In the genomic region with DNA sequence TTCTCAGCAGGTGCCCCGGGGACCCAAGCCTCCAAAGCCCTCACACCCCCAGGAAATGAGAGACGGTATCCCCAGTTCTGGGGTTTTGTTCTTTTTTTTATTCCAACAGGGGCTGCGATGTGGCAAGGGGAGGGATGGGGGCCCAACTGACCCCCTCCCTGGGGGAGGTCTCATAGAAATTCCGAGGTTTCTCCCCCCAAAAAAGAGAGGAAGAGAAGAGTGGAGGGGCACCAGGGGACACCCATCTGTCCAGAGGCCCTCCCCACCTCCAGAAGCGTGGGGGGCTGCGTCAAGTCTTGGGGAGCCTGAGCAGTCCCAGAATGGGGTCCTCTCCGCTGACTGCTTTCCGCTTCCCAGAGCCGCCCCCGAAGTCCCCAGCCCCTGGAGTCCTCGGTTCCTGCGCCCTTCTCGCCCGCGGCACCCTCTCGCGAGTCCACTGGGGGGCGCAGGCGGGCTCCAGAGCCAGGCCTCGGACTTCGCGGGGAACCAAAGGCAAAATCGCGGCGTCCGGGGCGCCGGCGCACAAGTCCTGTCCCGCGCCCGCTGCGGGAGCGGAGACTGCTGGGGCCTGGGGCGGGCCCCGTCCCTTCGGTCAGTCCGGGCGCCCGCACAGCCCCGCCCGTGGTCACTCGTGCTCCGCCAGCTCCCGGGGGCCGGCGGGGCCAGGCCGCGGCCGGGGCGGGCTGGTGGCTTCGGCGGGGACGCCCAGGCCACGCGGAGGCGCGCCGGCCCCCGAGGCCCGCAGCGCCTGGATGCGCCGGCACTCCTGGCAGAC, we compare ENCODE assay signal across 8 cellular contexts. TPM values are rescaled to one million over a fixed set of nuclear protein-coding genes. Genes with fewer than 3 reads are reported as not detected.
DNase-seq lines count a peak whose midpoint lies in the region; ATAC-seq and TF ChIP-seq lines count a peak whose summit lies in the region.

No MANE protein-coding gene starts in this region.

- H3K27me3 ChIP-seq in esophagus muscularis mucosa (peaks cover 0 to 99% (median 43%) of the 10 kb centered on the region in 4 donors), ovary (no peaks in the 10 kb centered on the region)

- CTCF ChIA-PET in WTC11 (lab: Charles Lee), result interaction anchor here (0.9 to 5.3 kb wide), 13 partner anchors 14 to 195 kb away, joined by 3 to 50 read pairs (median 6); partner anchors contain the start of genes RABAC1 and RPS19

- no peaks in the 10 kb centered on the region for H3K9me3 Mint-ChIP-seq in WTC11

- peak; percentile 30 for ATAC-seq in WTC11
- no peak for ATAC-seq in GM18858 (IDR thresholded peaks at IDR 0.05; ENCODE audit: unreplicated experiment)

- peak overlapping the region; percentile 72 for H3K4me3 Mint-ChIP-seq in WTC11

- TF ChIP-seq POLR2A in esophagus muscularis mucosa (IDR thresholded peaks at IDR 0.05; ENCODE audit: low read depth) (no peak), ovary (IDR thresholded peaks at IDR 0.05) (no peak)

- H3K27ac ChIP-seq in esophagus muscularis mucosa (replicated peaks in 1 of 4), result no peak overlapping the region
- H3K27ac ChIP-seq in ovary, result no peak overlapping the region

- H3K4me1 ChIP-seq in esophagus muscularis mucosa (peaks cover 20 to 38% (median 32%) of the 10 kb centered on the region in 4 donors), ovary (ENCODE audit: insufficient read depth) (no peaks in the 10 kb centered on the region)

- POLR2A ChIA-PET in WTC11 (lab: Charles Lee), result interaction anchor here (1.1 kb wide), 1 partner anchor 11 kb away, joined by 4 read pairs; no protein-coding TSS in a partner anchor

- TF ChIP-seq EP300 in esophagus muscularis mucosa (IDR thresholded peaks at IDR 0.05) (no peak), ovary (IDR thresholded peaks at IDR 0.05) (no peak)

- H3K4me3 ChIP-seq in esophagus muscularis mucosa, result peak overlapping the region in 3 of 4 donors; percentile 25 to 46 (median 29)
- no peak overlapping the region for H3K4me3 ChIP-seq in ovary

- TF ChIP-seq CTCF in WTC11 (IDR thresholded peaks at IDR 0.05) (peak; percentile 68), esophagus muscularis mucosa (IDR thresholded peaks at IDR 0.05) (peak; percentile 47 to 72 (median 51)), ovary (IDR thresholded peaks at IDR 0.05) (no peak)

- no peak overlapping the region for H3K27ac Mint-ChIP-seq in WTC11

- intact Hi-C loops in esophagus muscularis mucosa (cut with DNase I), result no loop called here
- intact Hi-C loops in posterior cingulate gyrus (cut with DNase I), result no loop called here
- intact Hi-C loops in ovary (cut with DNase I), result no loop called here

- DNase-seq in Daoy (ENCODE audit: low read depth) (peak; percentile 63), M059J (ENCODE audit: low read depth) (peak; percentile 18), WTC11 (ENCODE audit: low spot score) (peak; percentile 80), esophagus muscularis mucosa (ENCODE audit: extremely low spot score) (no peak), posterior cingulate gyrus (peak in 8 of 10 donors; percentile 45 to 95 (median 66)), ovary (no peak), globus pallidus (ENCODE audit: low spot score) (no peak)

- H3K27me3 Mint-ChIP-seq in WTC11 (ENCODE audit: low read depth), result peaks cover 69% of the 10 kb centered on the region

- H3K4me1 Mint-ChIP-seq in WTC11, result peaks cover 23% of the 10 kb centered on the region

- 5% methylated on average over 28 of the region's 64 CpGs for WGBS in esophagus muscularis mucosa
- WGBS in ovary, 3 donors, result 1 to 6% (median 2%) methylated on average over 19 to 64 of the region's 64 CpGs

- no peaks in the 10 kb centered on the region for H3K9me3 ChIP-seq in esophagus muscularis mucosa
- H3K9me3 ChIP-seq in ovary, result no peaks in the 10 kb centered on the region

- peaks cover 13% of the 10 kb centered on the region for H3K36me3 Mint-ChIP-seq in WTC11

- peaks cover 0 to 10% (median 0%) of the 10 kb centered on the region in 4 donors for H3K36me3 ChIP-seq in esophagus muscularis mucosa
- H3K36me3 ChIP-seq in ovary, result no peaks in the 10 kb centered on the region

TF ChIP-seq in WTC11, 78 proteins besides CTCF, POLR2A, EP300 and RAD21 (continues in another document):
- TF ChIP-seq, protein P1, sequence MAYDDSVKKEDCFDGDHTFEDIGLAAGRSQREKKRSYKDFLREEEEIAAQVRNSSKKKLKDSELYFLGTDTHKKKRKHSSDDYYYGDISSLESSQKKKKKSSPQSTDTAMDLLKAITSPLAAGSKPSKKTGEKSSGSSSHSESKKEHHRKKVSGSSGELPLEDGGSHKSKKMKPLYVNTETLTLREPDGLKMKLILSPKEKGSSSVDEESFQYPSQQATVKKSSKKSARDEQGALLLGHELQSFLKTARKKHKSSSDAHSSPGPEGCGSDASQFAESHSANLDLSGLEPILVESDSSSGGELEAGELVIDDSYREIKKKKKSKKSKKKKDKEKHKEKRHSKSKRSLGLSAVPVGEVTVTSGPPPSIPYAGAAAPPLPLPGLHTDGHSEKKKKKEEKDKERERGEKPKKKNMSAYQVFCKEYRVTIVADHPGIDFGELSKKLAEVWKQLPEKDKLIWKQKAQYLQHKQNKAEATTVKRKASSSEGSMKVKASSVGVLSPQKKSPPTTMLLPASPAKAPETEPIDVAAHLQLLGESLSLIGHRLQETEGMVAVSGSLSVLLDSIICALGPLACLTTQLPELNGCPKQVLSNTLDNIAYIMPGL (CRISPR knock-in tag; IDR thresholded peaks at IDR 0.05), result peak; percentile 74; the same call in 1 of the 2 replicates
- TF ChIP-seq GRHL2 (CRISPR knock-in tag; IDR thresholded peaks at IDR 0.05; ENCODE audit: insufficient replicate concordance, severe bottlenecking) (no peak), ZNF121 (CRISPR knock-in tag; IDR thresholded peaks at IDR 0.05) (no peak)
- TF ChIP-seq, protein P2, sequence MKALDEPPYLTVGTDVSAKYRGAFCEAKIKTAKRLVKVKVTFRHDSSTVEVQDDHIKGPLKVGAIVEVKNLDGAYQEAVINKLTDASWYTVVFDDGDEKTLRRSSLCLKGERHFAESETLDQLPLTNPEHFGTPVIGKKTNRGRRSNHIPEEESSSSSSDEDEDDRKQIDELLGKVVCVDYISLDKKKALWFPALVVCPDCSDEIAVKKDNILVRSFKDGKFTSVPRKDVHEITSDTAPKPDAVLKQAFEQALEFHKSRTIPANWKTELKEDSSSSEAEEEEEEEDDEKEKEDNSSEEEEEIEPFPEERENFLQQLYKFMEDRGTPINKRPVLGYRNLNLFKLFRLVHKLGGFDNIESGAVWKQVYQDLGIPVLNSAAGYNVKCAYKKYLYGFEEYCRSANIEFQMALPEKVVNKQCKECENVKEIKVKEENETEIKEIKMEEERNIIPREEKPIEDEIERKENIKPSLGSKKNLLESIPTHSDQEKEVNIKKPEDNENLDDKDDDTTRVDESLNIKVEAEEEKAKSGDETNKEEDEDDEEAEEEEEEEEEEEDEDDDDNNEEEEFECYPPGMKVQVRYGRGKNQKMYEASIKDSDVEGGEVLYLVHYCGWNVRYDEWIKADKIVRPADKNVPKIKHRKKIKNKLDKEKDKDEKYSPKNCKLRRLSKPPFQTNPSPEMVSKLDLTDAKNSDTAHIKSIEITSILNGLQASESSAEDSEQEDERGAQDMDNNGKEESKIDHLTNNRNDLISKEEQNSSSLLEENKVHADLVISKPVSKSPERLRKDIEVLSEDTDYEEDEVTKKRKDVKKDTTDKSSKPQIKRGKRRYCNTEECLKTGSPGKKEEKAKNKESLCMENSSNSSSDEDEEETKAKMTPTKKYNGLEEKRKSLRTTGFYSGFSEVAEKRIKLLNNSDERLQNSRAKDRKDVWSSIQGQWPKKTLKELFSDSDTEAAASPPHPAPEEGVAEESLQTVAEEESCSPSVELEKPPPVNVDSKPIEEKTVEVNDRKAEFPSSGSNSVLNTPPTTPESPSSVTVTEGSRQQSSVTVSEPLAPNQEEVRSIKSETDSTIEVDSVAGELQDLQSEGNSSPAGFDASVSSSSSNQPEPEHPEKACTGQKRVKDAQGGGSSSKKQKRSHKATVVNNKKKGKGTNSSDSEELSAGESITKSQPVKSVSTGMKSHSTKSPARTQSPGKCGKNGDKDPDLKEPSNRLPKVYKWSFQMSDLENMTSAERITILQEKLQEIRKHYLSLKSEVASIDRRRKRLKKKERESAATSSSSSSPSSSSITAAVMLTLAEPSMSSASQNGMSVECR (CRISPR knock-in tag; IDR thresholded peaks at IDR 0.05; ENCODE audit: borderline replicate concordance), result 0 out of 2 replicates have a peak, but pooled peaks have one; percentile 42
- TF ChIP-seq, protein P3, sequence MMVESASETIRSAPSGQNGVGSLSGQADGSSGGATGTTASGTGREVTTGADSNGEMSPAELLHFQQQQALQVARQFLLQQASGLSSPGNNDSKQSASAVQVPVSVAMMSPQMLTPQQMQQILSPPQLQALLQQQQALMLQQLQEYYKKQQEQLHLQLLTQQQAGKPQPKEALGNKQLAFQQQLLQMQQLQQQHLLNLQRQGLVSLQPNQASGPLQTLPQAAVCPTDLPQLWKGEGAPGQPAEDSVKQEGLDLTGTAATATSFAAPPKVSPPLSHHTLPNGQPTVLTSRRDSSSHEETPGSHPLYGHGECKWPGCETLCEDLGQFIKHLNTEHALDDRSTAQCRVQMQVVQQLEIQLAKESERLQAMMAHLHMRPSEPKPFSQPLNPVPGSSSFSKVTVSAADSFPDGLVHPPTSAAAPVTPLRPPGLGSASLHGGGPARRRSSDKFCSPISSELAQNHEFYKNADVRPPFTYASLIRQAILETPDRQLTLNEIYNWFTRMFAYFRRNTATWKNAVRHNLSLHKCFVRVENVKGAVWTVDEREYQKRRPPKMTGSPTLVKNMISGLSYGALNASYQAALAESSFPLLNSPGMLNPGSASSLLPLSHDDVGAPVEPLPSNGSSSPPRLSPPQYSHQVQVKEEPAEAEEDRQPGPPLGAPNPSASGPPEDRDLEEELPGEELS (CRISPR knock-in tag; IDR thresholded peaks at IDR 0.05), result no peak

RNA-seq across cellular contexts. Expression of gene ATP1A3, which starts 4.4 kb away (rescaled TPM):
- total RNA-seq in Daoy (2014; rRNA removed; shearing (Covaris generic)), result 0.97 and 1.6 TPM in 2 replicates
- 0.05 TPM in 1 of 2 replicates, not detected in the other for total RNA-seq in M059J (2014; rRNA removed; shearing (Covaris generic))
- total RNA-seq in WTC11 (2021), result 28.2 to 34.2 TPM (median 30.9 TPM) in 3 replicates
- 1 to 10 TPM; 2.1 to 4.3 (median 3.5) TPM for total RNA-seq in esophagus muscularis mucosa
- total RNA-seq in ovary, result under 1 TPM in 1 of 7 donors, not detected in 6; 0.32 TPM
- polyA plus RNA-seq in ovary, result under 1 TPM; 0.02 to 0.33 TPM

RNA-seq across cellular contexts. Expression of gene RABAC1, which starts 39.3 kb away (rescaled TPM):
- 108 and 126 TPM in 2 replicates for total RNA-seq in Daoy (2014; rRNA removed; shearing (Covaris generic))
- total RNA-seq in M059J (2014; rRNA removed; shearing (Covaris generic)), result 237 and 244 TPM in 2 replicates
- total RNA-seq in WTC11 (2021), result 159 to 184 TPM (median 159 TPM) in 3 replicates
- total RNA-seq in esophagus muscularis mucosa, result 100 to 1,000 TPM; 142 to 250 (median 201) TPM
- total RNA-seq in ovary, result 100 to 1,000 TPM; 120 to 206 (median 147) TPM
- 100 to 1,000 TPM in 1 of 2 donors, 10 to 100 TPM in 1; 21.2 to 224 TPM for polyA plus RNA-seq in ovary

Comparison
In these comparisons a context has a peak if more than half of its experiments do, and no peak if none do; other contexts are left out.
1. DNase-seq: peak in Daoy (single experiment), M059J (single experiment), WTC11 (single experiment) and posterior cingulate gyrus (8 of 10); none in esophagus muscularis mucosa (single experiment), ovary (0 of 5) and globus pallidus (single experiment).
2. CTCF ChIP-seq: peak in WTC11 (single experiment) and esophagus muscularis mucosa (3 of 3); none in ovary (0 of 3).